In genomic region chr2:207161724-207162123, GRCh38 we compare ENCODE assay signal across 3 cellular contexts.
TF ChIP-seq lines count a peak whose summit lies in the region.

No MANE protein-coding gene starts in this region.

TF ChIP-seq in liver, 16 proteins besides CTCF, POLR2A, EP300 and RAD21:
- no peak for TF ChIP-seq REST (IDR thresholded peaks at IDR 0.05)
- TF ChIP-seq, protein P1, sequence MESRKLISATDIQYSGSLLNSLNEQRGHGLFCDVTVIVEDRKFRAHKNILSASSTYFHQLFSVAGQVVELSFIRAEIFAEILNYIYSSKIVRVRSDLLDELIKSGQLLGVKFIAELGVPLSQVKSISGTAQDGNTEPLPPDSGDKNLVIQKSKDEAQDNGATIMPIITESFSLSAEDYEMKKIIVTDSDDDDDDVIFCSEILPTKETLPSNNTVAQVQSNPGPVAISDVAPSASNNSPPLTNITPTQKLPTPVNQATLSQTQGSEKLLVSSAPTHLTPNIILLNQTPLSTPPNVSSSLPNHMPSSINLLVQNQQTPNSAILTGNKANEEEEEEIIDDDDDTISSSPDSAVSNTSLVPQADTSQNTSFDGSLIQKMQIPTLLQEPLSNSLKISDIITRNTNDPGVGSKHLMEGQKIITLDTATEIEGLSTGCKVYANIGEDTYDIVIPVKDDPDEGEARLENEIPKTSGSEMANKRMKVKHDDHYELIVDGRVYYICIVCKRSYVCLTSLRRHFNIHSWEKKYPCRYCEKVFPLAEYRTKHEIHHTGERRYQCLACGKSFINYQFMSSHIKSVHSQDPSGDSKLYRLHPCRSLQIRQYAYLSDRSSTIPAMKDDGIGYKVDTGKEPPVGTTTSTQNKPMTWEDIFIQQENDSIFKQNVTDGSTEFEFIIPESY (IDR thresholded peaks at IDR 0.05): no peak
- TF ChIP-seq JUND (IDR thresholded peaks at IDR 0.05): no peak
- no peak for TF ChIP-seq YY1 (IDR thresholded peaks at IDR 0.05)
- TF ChIP-seq GABPA (IDR thresholded peaks at IDR 0.05 in 1 of 2, conservative IDR thresholded peaks at IDR 0.05 in 1 of 2): no peak
- no peak for TF ChIP-seq HNF4G (IDR thresholded peaks at IDR 0.05)
- TF ChIP-seq NR2F2 (IDR thresholded peaks at IDR 0.05): no peak
- TF ChIP-seq ATF3 (IDR thresholded peaks at IDR 0.05): no peak
- TF ChIP-seq FOXA1 (IDR thresholded peaks at IDR 0.05): no peak
- TF ChIP-seq, protein P2, sequence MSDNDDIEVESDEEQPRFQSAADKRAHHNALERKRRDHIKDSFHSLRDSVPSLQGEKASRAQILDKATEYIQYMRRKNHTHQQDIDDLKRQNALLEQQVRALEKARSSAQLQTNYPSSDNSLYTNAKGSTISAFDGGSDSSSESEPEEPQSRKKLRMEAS (IDR thresholded peaks at IDR 0.05): no peak

TF ChIP-seq in HepG2, 621 proteins besides CTCF, POLR2A, EP300 and RAD21:
- TF ChIP-seq DMTF1 (CRISPR knock-in tag; IDR thresholded peaks at IDR 0.05) (no peak), YEATS2 (CRISPR knock-in tag; IDR thresholded peaks at IDR 0.05; ENCODE audit: borderline replicate concordance) (no peak), ZNF263 (CRISPR knock-in tag; IDR thresholded peaks at IDR 0.05) (no peak), SUZ12 (IDR thresholded peaks at IDR 0.05; ENCODE audit: low read depth, low read length) (no peak), MIXL1 (CRISPR knock-in tag; IDR thresholded peaks at IDR 0.05) (no peak), SNAI1 (CRISPR knock-in tag; IDR thresholded peaks at IDR 0.05; ENCODE audit: borderline replicate concordance) (no peak), JDP2 (CRISPR knock-in tag; IDR thresholded peaks at IDR 0.05; ENCODE audit: borderline replicate concordance) (no peak), SP4 (CRISPR knock-in tag; IDR thresholded peaks at IDR 0.05) (no peak), SRSF1 (optimal IDR thresholded peaks at IDR 0.05; ENCODE audit: low read depth, low read length) (no peak), FIP1L1 (IDR thresholded peaks at IDR 0.05; ENCODE audit: borderline replicate concordance, insufficient read depth, low read depth, low read length) (no peak)
TF ChIP-seq in HepG2: peak in this region for 0.

TF ChIP-seq in H1, 55 proteins besides CTCF, POLR2A, EP300 and RAD21:
- TF ChIP-seq RBBP5 (IDR thresholded peaks at IDR 0.05; ENCODE audit: borderline replicate concordance, low read depth, low read length) (no peak), MAFK (IDR thresholded peaks at IDR 0.05; ENCODE audit: low read depth, low read length) (no peak), JUN (IDR thresholded peaks at IDR 0.05; ENCODE audit: low read depth, low read length) (no peak)
